8 cellular contexts compared by ENCODE assay signal in genomic region chr5:131281133-131281867, GRCh38. TPM values are rescaled to one million over a fixed set of nuclear protein-coding genes. Genes with fewer than 3 reads are reported as not detected.
DNase-seq lines count a peak whose midpoint lies in the region; ATAC-seq, FAIRE-seq and TF ChIP-seq lines count a peak whose summit lies in the region.
"Had no signal": no experiment of that assay in that cellular context is flagged by ENCODE, and none has a peak within 500 bp of the region (broad histone marks: within the 10 kb centered on the region; RNA-seq: fewer than 3 reads in every experiment).

No MANE protein-coding gene starts in this region.

- H3K9me3 ChIP-seq in smooth muscle cell (replicated peaks; ENCODE audit: low read depth), result no peaks in the 10 kb centered on the region

- TF ChIP-seq CTCF in bronchial epithelial cell (IDR thresholded peaks at IDR 0.05; ENCODE audit: insufficient read depth, low read length, severe bottlenecking) (no peak), smooth muscle cell (IDR thresholded peaks at IDR 0.05; ENCODE audit: borderline replicate concordance, insufficient read depth, poor library complexity, severe bottlenecking) (no peak)

- peaks cover 70% of the 10 kb centered on the region for H4K20me1 ChIP-seq in smooth muscle cell (ENCODE audit: low read depth)

- H3K79me2 ChIP-seq in smooth muscle cell (ENCODE audit: low read depth), result peaks cover 83% of the 10 kb centered on the region

- H3K27me3 ChIP-seq in bronchial epithelial cell (ENCODE audit: control insufficient read depth, insufficient read depth, low read length) (no peaks in the 10 kb centered on the region), smooth muscle cell (ENCODE audit: low read depth) (no peaks in the 10 kb centered on the region)

- H3K36me3 ChIP-seq in bronchial epithelial cell (ENCODE audit: control insufficient read depth, insufficient read depth, low read length) (no peaks in the 10 kb centered on the region), smooth muscle cell (ENCODE audit: low read depth) (no peaks in the 10 kb centered on the region)

- 71% methylated on average over 5 of the region's 5 CpGs for WGBS in smooth muscle cell (ENCODE audit: low lambda C conversion rate)

- H3K27ac ChIP-seq in smooth muscle cell (ENCODE audit: low read depth), result peak overlapping the region; percentile 87

- DNase-seq in bronchial epithelial cell (ENCODE audit: low read depth) (peak; percentile 68), smooth muscle cell (lab: John Stamatoyannopoulos, UW; ENCODE audit: unreplicated experiment) (no peak), HTR-8/SVneo (ENCODE audit: insufficient read length, low spot score) (no peak)
- DNase-seq: left cardiac atrium had no signal

- peak overlapping the region; percentile 55 for H3K9ac ChIP-seq in smooth muscle cell (ENCODE audit: low read depth)

- H3F3A ChIP-seq in smooth muscle cell (ENCODE audit: low read depth), result peaks cover 6% of the 10 kb centered on the region

- FAIRE-seq in bronchial epithelial cell (lab: Jason Lieb, UNC), result no peak
- FAIRE-seq in HTR-8/SVneo (lab: Jason Lieb, UNC), result no peak

- peaks cover 6% of the 10 kb centered on the region for H3K4me1 ChIP-seq in smooth muscle cell (ENCODE audit: low read depth)

- H2AFZ ChIP-seq in smooth muscle cell (ENCODE audit: low read depth), result no peak overlapping the region

- H3K4me3 ChIP-seq in bronchial epithelial cell (ENCODE audit: low read depth, low read length), result peak overlapping the region; percentile 13
- H3K4me3 ChIP-seq in smooth muscle cell, result peak overlapping the region; percentile 30

- ATAC-seq in GM19455 (IDR thresholded peaks at IDR 0.05; ENCODE audit: unreplicated experiment) (peak; percentile 39), HG03378 (IDR thresholded peaks at IDR 0.05; ENCODE audit: unreplicated experiment) (peak; percentile 47), GM19328 (IDR thresholded peaks at IDR 0.05; ENCODE audit: unreplicated experiment) (no peak), HG02840 (IDR thresholded peaks at IDR 0.05; ENCODE audit: low FRiP score, unreplicated experiment) (no peak)

- H3K4me2 ChIP-seq in smooth muscle cell, result peak overlapping the region; percentile 50

RNA-seq across cellular contexts. Expression of gene CDC42SE2, which starts 17.4 kb away (rescaled TPM):
- total RNA-seq in bronchial epithelial cell, result 51.6 and 73.2 TPM in 2 replicates
- total RNA-seq in smooth muscle cell, result 24.0 and 31.5 TPM in 2 replicates
- 12.6 and 16.4 TPM in 2 replicates for polyA plus RNA-seq in smooth muscle cell

Comparison
In these comparisons a context has a peak if more than half of its experiments do, and no peak if none do; other contexts are left out.
1. ATAC-seq: peak in GM19455 (single experiment) and HG03378 (single experiment); none in GM19328 (single experiment) and HG02840 (single experiment).